ENCODE assay signal across 24 cellular contexts in genomic region chr16:11121083-11121482, GRCh38.
DNase-seq lines count a peak whose midpoint lies in the region; ATAC-seq, FAIRE-seq and TF ChIP-seq lines count a peak whose summit lies in the region.
"Had no signal": no experiment of that assay in that cellular context is flagged by ENCODE, and none has a peak within 500 bp of the region (broad histone marks: within the 10 kb centered on the region; RNA-seq: fewer than 3 reads in every experiment).

No MANE protein-coding gene starts in this region.

- no peak overlapping the region for H3K4me2 ChIP-seq in HepG2 (ENCODE audit: low read depth, low read length)
- H3K4me2 ChIP-seq: BLaER1 had no signal

- intact Hi-C loops in HepG2 (cut with micrococcal nuclease; ENCODE audit: unreplicated experiment) = no loop called here
- intact Hi-C loops in right lobe of liver (cut with DNase I) = no loop called here
- intact Hi-C loops in psoas muscle (cut with DNase I) = no loop called here
- intact Hi-C loops in tibial artery (cut with DNase I; ENCODE audit: low total_unique reads) = no loop called here

- TF ChIP-seq EP300 in HepG2 (IDR thresholded peaks at IDR 0.05; ENCODE audit: low read depth in 2 of 2, low read length in 2 of 2) = no peak
- TF ChIP-seq EP300 in HepG2 (CRISPR knock-in tag; IDR thresholded peaks at IDR 0.05; ENCODE audit: borderline replicate concordance) = no peak

- H3K4me1 ChIP-seq in HepG2 (ENCODE audit: insufficient read depth, low read length) (no peaks in the 10 kb centered on the region), right lobe of liver (no peaks in the 10 kb centered on the region), psoas muscle (peaks cover 12% of the 10 kb centered on the region), tibial artery (peaks cover 0 to 53% (median 25%) of the 10 kb centered on the region in 4 donors)
- H3K4me1 ChIP-seq: BLaER1, Caco-2 had no signal

- FAIRE-seq in HepG2 (lab: Jason Lieb, UNC) = no peak
- FAIRE-seq: A204.1, G401.6, GM12892, GM19239, H1 had no signal

- no peak overlapping the region for H2AFZ ChIP-seq in HepG2 (ENCODE audit: low read length)
- H2AFZ ChIP-seq: GM23248 had no signal

- no peaks in the 10 kb centered on the region for H3K79me2 ChIP-seq in HepG2 (ENCODE audit: insufficient read depth, low read length)

- ATAC-seq in HepG2 (no peak), right lobe of liver (no peak), psoas muscle (peak; percentile 26 to 82 (median 56)), SK-N-SH treated with all-trans-retinoic acid at 6 μM for 48 hours (no peak)
- ATAC-seq: CD8-positive, alpha-beta T cell had no signal

- whole genome bisulfite sequencing in HepG2 (ENCODE audit: low lambda C conversion rate) = 98% methylated on average over 4 of the region's 4 CpGs
- WGBS in right lobe of liver (ENCODE audit: insufficient coverage, low coverage, low lambda C conversion rate, missing lambda C conversion rate) = 81% methylated on average over 4 of the region's 4 CpGs
- WGBS in psoas muscle, 3 donors = 38 to 59% (median 43%) methylated on average over 4 of the region's 4 CpGs

- in situ Hi-C loops in HepG2 (cut with HindIII; ENCODE audit: extremely low pct_ligation_motif_present, low pct_unique_long_range_greater_than_20kb) = no loop called here

- H3K9ac ChIP-seq in HepG2 (ENCODE audit: insufficient read depth, low read depth, low read length) = no peak overlapping the region
- H3K9ac ChIP-seq: BLaER1, GM23248 had no signal

- no peaks in the 10 kb centered on the region for H4K20me1 ChIP-seq in HepG2 (ENCODE audit: insufficient read depth, low read length)

- DNase-seq in HepG2 (ENCODE audit: low spot score) (no peak), right lobe of liver (no peak), dermis blood vessel endothelial cell (peak; percentile 75), psoas muscle (no peak), tibial artery (no peak), HPDE6-E6E7 (ENCODE audit: extremely low spot score) (no peak), SKM-1 (lab: John Stamatoyannopoulos, UW; ENCODE audit: unreplicated experiment) (no peak)
- DNase-seq: Caco-2; CD4-positive, CD25-positive, alpha-beta regulatory T cell; CD8-positive, alpha-beta T cell; DMS153; DND-41; GM23248; H7; HCEC 1CT had no signal

- CTCF ChIA-PET in HepG2 (lab: Yijun Ruan, JAX; ENCODE audit: low intra/inter-chr PET ratio, low total read pairs) = no interaction called here

- POLR2A ChIA-PET in HepG2 (lab: Yijun Ruan, JAX) = no interaction called here

- TF ChIP-seq RAD21 in HepG2 (CRISPR knock-in tag; IDR thresholded peaks at IDR 0.05) = no peak

- no peak overlapping the region for H3K27ac ChIP-seq in HepG2 (ENCODE audit: extremely low read length, insufficient read depth, low read length)
- H3K27ac ChIP-seq in right lobe of liver = no peak overlapping the region
- no peak overlapping the region for H3K27ac ChIP-seq in psoas muscle
- peak overlapping the region; percentile 22 to 48 for H3K27ac ChIP-seq in tibial artery
- H3K27ac ChIP-seq: 22Rv1, BLaER1, C4-2B, GM23248 had no signal

- TF ChIP-seq CTCF in HepG2 (CRISPR knock-in tag; IDR thresholded peaks at IDR 0.05) (no peak), right lobe of liver (IDR thresholded peaks at IDR 0.05) (no peak), psoas muscle (IDR thresholded peaks at IDR 0.05) (no peak), tibial artery (IDR thresholded peaks at IDR 0.05) (no peak)

- no peak for TF ChIP-seq POLR2A in HepG2 (IDR thresholded peaks at IDR 0.05; ENCODE audit: insufficient read depth in 1 of 2, low read depth in 2 of 2, low read length in 2 of 2)
- TF ChIP-seq POLR2A in right lobe of liver (IDR thresholded peaks at IDR 0.05) = no peak

- H3K9me3 ChIP-seq in HepG2 (ENCODE audit: low read length) = no peaks in the 10 kb centered on the region
- H3K9me3 ChIP-seq in right lobe of liver = no peaks in the 10 kb centered on the region
- no peaks in the 10 kb centered on the region for H3K9me3 ChIP-seq in psoas muscle
- no peaks in the 10 kb centered on the region for H3K9me3 ChIP-seq in tibial artery
- H3K9me3 ChIP-seq: BLaER1, Caco-2 had no signal

- no peak overlapping the region for H3K4me3 ChIP-seq in HepG2 (replicated peaks in 1 of 3; ENCODE audit: insufficient read depth in 1 of 3, low read depth in 2 of 3, low read length in 3 of 3)
- H3K4me3 ChIP-seq in right lobe of liver = no peak overlapping the region
- H3K4me3 ChIP-seq in psoas muscle = no peak overlapping the region
- H3K4me3 ChIP-seq in tibial artery = no peak overlapping the region
- H3K4me3 ChIP-seq: BLaER1, GM23248 had no signal

- H3K36me3 ChIP-seq in HepG2 (replicated peaks in 1 of 2; ENCODE audit: control insufficient read depth in 1 of 2, insufficient read depth in 2 of 2, low read length in 2 of 2) = peaks cover 7 to 18% of the 10 kb centered on the region in 2 experiments
- H3K36me3 ChIP-seq in right lobe of liver = peaks cover 0 to 18% (median 6%) of the 10 kb centered on the region in 4 donors
- peaks cover 0 to 32% of the 10 kb centered on the region in 2 donors for H3K36me3 ChIP-seq in psoas muscle (ENCODE audit: insufficient read depth in 1 of 2, low read depth in 1 of 2)
- H3K36me3 ChIP-seq in tibial artery = peaks cover 7 to 32% (median 11%) of the 10 kb centered on the region in 3 donors

- BruUV-seq in HepG2 (replicated peaks; lab: Mats Ljungman, UMichigan) = no TSS peak

- H3K27me3 ChIP-seq in HepG2 (ENCODE audit: control insufficient read depth in 1 of 2, insufficient read depth in 2 of 2, low read length in 2 of 2) = no peaks in the 10 kb centered on the region
- no peaks in the 10 kb centered on the region for H3K27me3 ChIP-seq in right lobe of liver
- H3K27me3 ChIP-seq in psoas muscle (ENCODE audit: insufficient read depth in 3 of 3, low read length in 2 of 3) = no peaks in the 10 kb centered on the region
- no peaks in the 10 kb centered on the region for H3K27me3 ChIP-seq in tibial artery
- H3K27me3 ChIP-seq: BLaER1 had no signal

TF ChIP-seq in HepG2, 621 proteins besides CTCF, POLR2A, EP300 and RAD21:
- TF ChIP-seq MAFK (conservative IDR thresholded peaks at IDR 0.05 in 1 of 2, IDR thresholded peaks at IDR 0.05 in 1 of 2; ENCODE audit: low read length in 2 of 2) (peak; percentile 40 to 60; a peak in 3 of 4 replicates), ZNF276 (CRISPR knock-in tag; IDR thresholded peaks at IDR 0.05; ENCODE audit: low read depth) (no peak)

TF ChIP-seq in SK-N-SH treated with all-trans-retinoic acid at 6 μM for 48 hours, 23 proteins besides CTCF, POLR2A, EP300 and RAD21:
- TF ChIP-seq ZNF565 (CRISPR knock-in tag; conservative IDR thresholded peaks at IDR 0.05; ENCODE audit: low read depth) (no peak), ARNTL (CRISPR knock-in tag; IDR thresholded peaks at IDR 0.05; ENCODE audit: borderline replicate concordance, low read depth) (no peak), ISL1 (CRISPR knock-in tag; IDR thresholded peaks at IDR 0.05) (no peak), PATZ1 (CRISPR knock-in tag; IDR thresholded peaks at IDR 0.05; ENCODE audit: borderline replicate concordance) (no peak), SNAI2 (CRISPR knock-in tag; IDR thresholded peaks at IDR 0.05) (no peak), ZNF8 (CRISPR knock-in tag; IDR thresholded peaks at IDR 0.05) (no peak), TOX (CRISPR knock-in tag; IDR thresholded peaks at IDR 0.05; ENCODE audit: borderline replicate concordance) (no peak), PPARA (CRISPR knock-in tag; IDR thresholded peaks at IDR 0.05; ENCODE audit: borderline replicate concordance) (no peak), POU6F1 (CRISPR knock-in tag; IDR thresholded peaks at IDR 0.05; ENCODE audit: borderline replicate concordance, low read depth) (no peak), OSR1 (CRISPR knock-in tag; IDR thresholded peaks at IDR 0.05) (no peak), BACH2 (CRISPR knock-in tag; IDR thresholded peaks at IDR 0.05; ENCODE audit: borderline replicate concordance) (no peak), ESRRG (CRISPR knock-in tag; IDR thresholded peaks at IDR 0.05) (no peak)

Comparison
In these comparisons a context has a peak if more than half of its experiments do, and no peak if none do; other contexts are left out.
1. ATAC-seq: peak in psoas muscle (4 of 4); none in HepG2 (single experiment), right lobe of liver (0 of 4) and SK-N-SH treated with all-trans-retinoic acid at 6 μM for 48 hours (single experiment).
2. H3K27ac ChIP-seq: peak in tibial artery (2 of 2); none in HepG2 (single experiment), right lobe of liver (0 of 3) and psoas muscle (single experiment).